Comparison of ENCODE assay signal across 1 cellular context in genomic region chr5:14667290-14667689, GRCh38.
TF ChIP-seq lines count a peak whose summit lies in the region.

No MANE protein-coding gene starts in this region.

TF ChIP-seq in IMR-90, 13 proteins besides CTCF, POLR2A, EP300 and RAD21 (continued from another document):
- TF ChIP-seq ELK1 (IDR thresholded peaks at IDR 0.05; ENCODE audit: borderline replicate concordance, low read depth, low read length) (no peak), CEBPB (IDR thresholded peaks at IDR 0.05; ENCODE audit: low read depth, low read length) (no peak), SMC3 (IDR thresholded peaks at IDR 0.05; ENCODE audit: low read depth, low read length) (no peak), RFX5 (IDR thresholded peaks at IDR 0.05; ENCODE audit: low read depth, low read length) (no peak), MAFK (IDR thresholded peaks at IDR 0.05; ENCODE audit: low read depth, low read length) (no peak), MAZ (IDR thresholded peaks at IDR 0.05; ENCODE audit: borderline replicate concordance, low read depth, low read length) (no peak), BHLHE40 (IDR thresholded peaks at IDR 0.05; ENCODE audit: low read depth, low read length) (no peak)
